Comparison of ENCODE assay signal across 9 cellular contexts in the genomic region with DNA sequence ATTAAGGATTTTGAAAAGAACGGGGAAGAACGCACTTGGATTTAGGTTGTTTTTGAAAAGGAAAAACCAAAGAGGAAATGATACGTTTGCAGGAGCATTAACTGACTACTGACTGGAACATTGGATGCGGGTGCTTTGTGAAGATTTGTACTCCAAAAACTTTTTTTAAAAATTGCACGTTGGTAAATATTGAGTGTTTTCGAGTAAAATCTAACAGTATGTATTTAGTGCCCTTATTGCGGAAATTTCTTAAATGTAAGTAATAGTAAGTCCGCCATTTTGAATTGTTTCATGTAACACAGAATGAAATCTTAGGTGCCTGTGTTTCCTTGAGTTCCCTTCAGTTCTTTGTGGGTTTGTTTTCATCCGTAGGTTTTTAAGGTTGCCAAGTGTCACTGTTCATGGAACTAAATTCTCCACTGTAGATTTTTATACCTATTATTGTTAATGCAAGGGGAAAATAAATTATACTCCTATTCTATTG. TPM values are rescaled to one million over a fixed set of nuclear protein-coding genes. Genes with fewer than 3 reads are reported as not detected.
DNase-seq lines count a peak whose midpoint lies in the region; ATAC-seq and TF ChIP-seq lines count a peak whose summit lies in the region.
"Had no signal": no experiment of that assay in that cellular context is flagged by ENCODE, and none has a peak within 500 bp of the region (broad histone marks: within the 10 kb centered on the region; RNA-seq: fewer than 3 reads in every experiment).

No MANE protein-coding gene starts in this region.

- TF ChIP-seq CTCF in GM10266 (IDR thresholded peaks at IDR 0.05; ENCODE audit: control insufficient read depth, insufficient read depth, low read depth, missing control alignments) (no peak), IMR-90 (conservative IDR thresholded peaks at IDR 0.05; ENCODE audit: low read depth, low read length) (no peak), brain (conservative IDR thresholded peaks at IDR 0.05) (peak; percentile 39 to 49), neural cell (IDR thresholded peaks at IDR 0.05; ENCODE audit: poor library complexity, severe bottlenecking) (peak; percentile 13), upper lobe of left lung (IDR thresholded peaks at IDR 0.05) (no peak)

- TF ChIP-seq RAD21 in IMR-90 (IDR thresholded peaks at IDR 0.05; ENCODE audit: low read length) (no peak), neural cell (conservative IDR thresholded peaks at IDR 0.05) (no peak)

- BruUV-seq in IMR-90 (replicated peaks; lab: Mats Ljungman, UMichigan), result no TSS peak

- H3K27me3 Mint-ChIP-seq in brain, result peaks cover 29% of the 10 kb centered on the region

- H2AK5ac ChIP-seq in IMR-90 (ENCODE audit: low read depth, low read length), result no peak overlapping the region

- peaks cover 17% of the 10 kb centered on the region for H3K27me3 ChIP-seq in IMR-90 (ENCODE audit: control insufficient read depth, insufficient read depth, low read length)
- no peaks in the 10 kb centered on the region for H3K27me3 ChIP-seq in neural cell (ENCODE audit: insufficient read depth, low read depth, low read length)
- peaks cover 0 to 25% (median 14%) of the 10 kb centered on the region in 4 donors for H3K27me3 ChIP-seq in upper lobe of left lung

- TF ChIP-seq POLR2A in IMR-90 (IDR thresholded peaks at IDR 0.05; ENCODE audit: low read depth, low read length), result no peak
- TF ChIP-seq POLR2A in upper lobe of left lung (IDR thresholded peaks at IDR 0.05), result no peak

- peaks cover 52% of the 10 kb centered on the region for H3K79me2 ChIP-seq in neural cell (replicated peaks; ENCODE audit: insufficient read depth, low read length)

- H3K4me3 ChIP-seq in IMR-90 (ENCODE audit: insufficient read depth, low read depth, low read length) (no peak overlapping the region), neural cell (ENCODE audit: low read length) (peak overlapping the region; percentile 84), upper lobe of left lung (peak overlapping the region in 2 of 4 donors; percentile 38 to 50)

- no peaks in the 10 kb centered on the region for H3K79me1 ChIP-seq in IMR-90 (ENCODE audit: low read depth in 1 of 2, low read length in 2 of 2)

- no peak overlapping the region for H4K5ac ChIP-seq in IMR-90 (ENCODE audit: low read depth, low read length)

- H3K27ac Mint-ChIP-seq in brain, result peak overlapping the region in 4 of 5 experiments; percentile 72 to 96 (median 92)

- in situ Hi-C loops in IMR-90 (cut with MboI; ENCODE audit: low sequenced_read_pairs), result loop anchor here (10.0 kb wide), 1 partner anchor 133 kb away; no protein-coding TSS in a partner anchor

- H2AFZ ChIP-seq in IMR-90 (replicated peaks; ENCODE audit: low read length, poor library complexity) (no peak overlapping the region), neural cell (ENCODE audit: low read depth, low read length) (peak overlapping the region; percentile 83)

- peaks cover 3% of the 10 kb centered on the region for H3K36me3 Mint-ChIP-seq in brain

- intact Hi-C loops in IMR-90 (cut with micrococcal nuclease), result loop anchor here (1.0 kb wide), 1 partner anchor 137 kb away; no protein-coding TSS in a partner anchor

- H3K4me1 ChIP-seq in IMR-90 (ENCODE audit: control insufficient read depth, insufficient read depth, low read length) (no peaks in the 10 kb centered on the region; the same call in 1 of the 2 replicates), upper lobe of left lung (peaks cover 5 to 16% (median 5%) of the 10 kb centered on the region in 4 donors)

- no peak for TF ChIP-seq EP300 in neural cell (conservative IDR thresholded peaks at IDR 0.05; ENCODE audit: poor library complexity, severe bottlenecking)
- no peak for TF ChIP-seq EP300 in upper lobe of left lung (IDR thresholded peaks at IDR 0.05)

- WGBS in IMR-90 (ENCODE audit: extremely low coverage in 2 of 2, insufficient read length in 1 of 2), 2 experiments, result no CpG with 5 or more reads among the region's 9 CpGs
- WGBS in upper lobe of left lung, 2 donors, result 12% methylated on average over 9 of the region's 9 CpGs

- H3K9me3 ChIP-seq in IMR-90 (ENCODE audit: control insufficient read depth, insufficient read depth, low read length), result peaks cover 2% of the 10 kb centered on the region; the same call in 1 of the 2 replicates
- H3K9me3 ChIP-seq in neural cell (ENCODE audit: low read length), result no peaks in the 10 kb centered on the region
- H3K9me3 ChIP-seq in upper lobe of left lung, result peaks cover 5 to 10% (median 8%) of the 10 kb centered on the region in 4 donors

- no peak overlapping the region for H3K23ac ChIP-seq in IMR-90 (ENCODE audit: low read depth, low read length)

- no peaks in the 10 kb centered on the region for H3K9me2 ChIP-seq in neural cell (ENCODE audit: insufficient read depth, low read length)

- no peaks in the 10 kb centered on the region for H3K9me1 ChIP-seq in IMR-90 (ENCODE audit: insufficient read depth, low read length)

- H3K9ac ChIP-seq in IMR-90 (ENCODE audit: low read depth, low read length) (no peak overlapping the region), neural cell (ENCODE audit: low read length) (peak overlapping the region; percentile 90)

- no peak overlapping the region for H2BK15ac ChIP-seq in IMR-90 (ENCODE audit: low read depth, low read length)

- no peak overlapping the region for H3K18ac ChIP-seq in IMR-90 (ENCODE audit: low read depth, low read length)

- H3F3A ChIP-seq in neural cell (ENCODE audit: insufficient read depth, low read length, poor library complexity, severe bottlenecking), result no peaks in the 10 kb centered on the region

- no peak overlapping the region for H2BK5ac ChIP-seq in IMR-90 (ENCODE audit: low read depth, low read length, poor library complexity, severe bottlenecking)

- DNase-seq in GM10266 (ENCODE audit: extremely low spot score), result peak; percentile 13
- DNase-seq in IMR-90, result no peak
- DNase-seq in GM19240 (ENCODE audit: insufficient read length, low spot score), result no peak
- no peak for DNase-seq in pons (ENCODE audit: low spot score)
- DNase-seq in upper lobe of left lung, result no peak
- no peak for DNase-seq in hepatic stellate cell (ENCODE audit: low spot score)

- H4K20me1 ChIP-seq in IMR-90 (ENCODE audit: insufficient read depth, low read length), result no peaks in the 10 kb centered on the region
- no peaks in the 10 kb centered on the region for H4K20me1 ChIP-seq in neural cell (ENCODE audit: insufficient read depth)

- H3K4ac ChIP-seq in IMR-90 (ENCODE audit: low read depth, low read length), result no peak overlapping the region

- no peak overlapping the region for H4K91ac ChIP-seq in IMR-90 (ENCODE audit: insufficient read depth, low read depth, low read length)

- CTCF ChIA-PET in IMR-90 (lab: Yijun Ruan, JAX), result no interaction called here

- no peak overlapping the region for H3K56ac ChIP-seq in IMR-90 (ENCODE audit: extremely low read depth, insufficient read depth, low read length)

- H3K4me2 ChIP-seq in IMR-90 (ENCODE audit: low read depth, low read length), result peak overlapping the region; percentile 58
- H3K4me2 ChIP-seq in neural cell (ENCODE audit: low read length), result peak overlapping the region; percentile 88

- H3K9me3 Mint-ChIP-seq in brain, result peaks cover 1 to 16% (median 6%) of the 10 kb centered on the region in 5 experiments

- no peak overlapping the region for H3K14ac ChIP-seq in IMR-90 (replicated peaks; ENCODE audit: low read depth, low read length)

- no peak overlapping the region for H4K8ac ChIP-seq in IMR-90 (ENCODE audit: low read depth in 2 of 2, low read length in 2 of 2)

- no peak overlapping the region for H2AK9ac ChIP-seq in IMR-90 (replicated peaks; ENCODE audit: low read depth, low read length, poor library complexity)

- POLR2A ChIA-PET in IMR-90 (lab: Charles Lee; ENCODE audit: unreplicated experiment), result no interaction called here

- H3K36me3 ChIP-seq in IMR-90 (ENCODE audit: control insufficient read depth, insufficient read depth, low read length) (no peaks in the 10 kb centered on the region), neural cell (ENCODE audit: insufficient read depth, low read length) (no peaks in the 10 kb centered on the region), upper lobe of left lung (no peaks in the 10 kb centered on the region)

- H3K4me1 Mint-ChIP-seq in brain, result peaks cover 22% of the 10 kb centered on the region

- H3K4me3 Mint-ChIP-seq in brain, result peak overlapping the region; percentile 90 to 94 (median 90)

- no peak for ATAC-seq in IMR-90 (ENCODE audit: low read depth)
- no peak for ATAC-seq in upper lobe of left lung (ENCODE audit: low FRiP score in 2 of 2)

- no peak overlapping the region for H2BK120ac ChIP-seq in IMR-90 (ENCODE audit: low read depth, low read length)

- dilution Hi-C loops in IMR-90 (cut with HindIII; ENCODE audit: low sequenced_read_pairs, unreplicated experiment), result no loop called here

- H2BK20ac ChIP-seq in IMR-90 (ENCODE audit: low read depth, low read length), result no peak overlapping the region

- H3K27ac ChIP-seq in IMR-90 (ENCODE audit: insufficient read depth, low read length), result no peak overlapping the region
- H3K27ac ChIP-seq in neural cell (ENCODE audit: low read length), result peak overlapping the region; percentile 94
- H3K27ac ChIP-seq in upper lobe of left lung, result no peak overlapping the region

TF ChIP-seq in IMR-90, 13 proteins besides CTCF, POLR2A, EP300 and RAD21 (continues in another document):
- no peak for TF ChIP-seq RFX5 (IDR thresholded peaks at IDR 0.05; ENCODE audit: low read depth, low read length)
- TF ChIP-seq MAZ (IDR thresholded peaks at IDR 0.05; ENCODE audit: borderline replicate concordance, low read depth, low read length), result no peak
- TF ChIP-seq BHLHE40 (IDR thresholded peaks at IDR 0.05; ENCODE audit: low read depth, low read length), result no peak
- TF ChIP-seq CHD1 (IDR thresholded peaks at IDR 0.05; ENCODE audit: low read depth, low read length), result no peak
- TF ChIP-seq SMC3 (IDR thresholded peaks at IDR 0.05; ENCODE audit: low read depth, low read length), result no peak
- TF ChIP-seq RCOR1 (IDR thresholded peaks at IDR 0.05; ENCODE audit: insufficient replicate concordance, low read length), result no peak

TF ChIP-seq in neural cell, 6 proteins besides CTCF, POLR2A, EP300 and RAD21 (continues in another document):
- TF ChIP-seq POLR2AphosphoS5 (IDR thresholded peaks at IDR 0.05) (no peak), EZH2 (IDR thresholded peaks at IDR 0.05; ENCODE audit: borderline replicate concordance, insufficient read depth, low read length, poor library complexity, severe bottlenecking) (no peak)

RNA-seq across cellular contexts. Expression of a gene that starts 15.2 kb away (rescaled TPM):
- total RNA-seq in IMR-90 (2012; rRNA removed) (not detected in 2 replicates), upper lobe of left lung (under 1 TPM in 2 of 6 donors, not detected in 4; 0.10 to 0.49 TPM)
- polyA plus RNA-seq in IMR-90 (2012; rRNA removed) (not detected in 2 replicates), brain (ENCODE audit: insufficient read depth, low read depth, low replicate concordance) (not detected), neural cell (17.4 and 19.1 TPM in 2 replicates)
- polyA plus RNA-seq in IMR-90 (2012; cell fraction: cytosol; rRNA removed), result not detected in 2 replicates
- not detected in 2 replicates for polyA plus RNA-seq in IMR-90 (2012; cell fraction: nucleus; rRNA removed; ENCODE audit: low replicate concordance)
- polyA minus RNA-seq in neural cell, result 39.9 and 41.0 TPM in 2 replicates
- total RNA-seq: NCI-H460 had no signal

Comparison
In these comparisons a context has a peak if more than half of its experiments do, and no peak if none do; other contexts are left out.
1. CTCF ChIP-seq: peak in brain (2 of 2) and neural cell (single experiment); none in GM10266 (single experiment), IMR-90 (single experiment) and upper lobe of left lung (0 of 6).
2. RNA of a gene that starts 15.2 kb away (polyA plus RNA-seq): 17.4 to 19.1 TPM in neural cell; not detected in IMR-90 and not detected in brain (single experiment); every median in the first group is over 10 times any median in the second.